ENCODE assay signal across 13 cellular contexts in the genomic region with DNA sequence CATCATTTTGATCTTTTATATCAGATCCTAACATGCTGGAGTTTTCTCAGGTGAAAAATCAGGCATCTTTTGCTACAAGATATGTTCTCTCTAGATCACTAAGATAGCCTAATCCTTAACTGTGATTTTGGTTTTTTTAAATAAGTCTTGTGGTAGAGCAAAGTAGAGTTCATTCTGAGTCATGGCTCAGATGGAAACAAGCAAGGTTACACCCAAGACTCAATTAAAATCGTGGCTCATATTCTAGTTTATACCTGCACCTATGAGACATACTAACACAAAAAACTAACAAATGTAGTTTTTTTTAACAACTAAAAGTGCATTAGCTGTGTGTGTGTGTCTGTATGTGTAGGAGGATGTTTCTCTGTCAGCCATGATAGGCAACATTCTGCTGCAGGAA.
"Had no signal": no experiment of that assay in that cellular context is flagged by ENCODE, and none has a peak within 500 bp of the region (broad histone marks: within the 10 kb centered on the region; RNA-seq: fewer than 3 reads in every experiment).

No MANE protein-coding gene starts in this region.

- H3K36me3 Mint-ChIP-seq: activated CD4-positive, alpha-beta memory T cell treated with anti-CD3 and anti-CD28 coated beads for 36 hours; activated naive CD4-positive, alpha-beta T cell treated with anti-CD3 and anti-CD28 coated beads, Interleukin-2, amount 50 U/mL, for 72 hours; naive thymus-derived CD4-positive, alpha-beta T cell had no signal

- H3K36me3 ChIP-seq: cardiac muscle cell, neutrophil, uterus had no signal

- H3K27ac ChIP-seq: cardiac muscle cell, neutrophil, uterus had no signal

- DNase-seq: activated CD4-positive, alpha-beta memory T cell treated with anti-CD3 and anti-CD28 coated beads for 36 hours; activated CD4-positive, alpha-beta T cell treated with anti-CD3 and anti-CD28 coated beads for 1 hour; activated effector memory CD4-positive, alpha-beta T cell treated with anti-CD3 and anti-CD28 coated beads, Interleukin-2, amount 50 U/mL, for 16 hours; activated T-cell treated with anti-CD3 and anti-CD28 coated beads, Interleukin-2, amount 50 U/mL, for 4 hours; left cardiac atrium; naive thymus-derived CD4-positive, alpha-beta T cell; right cardiac atrium; small intestine; uterus had no signal

- H3K4me3 Mint-ChIP-seq: activated CD4-positive, alpha-beta memory T cell treated with anti-CD3 and anti-CD28 coated beads for 36 hours; activated T-cell treated with anti-CD3 and anti-CD28 coated beads, Interleukin-2, amount 50 U/mL, for 4 hours; naive thymus-derived CD4-positive, alpha-beta T cell had no signal

- H3K4me1 ChIP-seq: uterus had no signal

- H3K27me3 Mint-ChIP-seq: activated CD4-positive, alpha-beta memory T cell treated with anti-CD3 and anti-CD28 coated beads for 36 hours; naive thymus-derived CD4-positive, alpha-beta T cell had no signal

- ATAC-seq: activated naive CD4-positive, alpha-beta T cell treated with anti-CD3 and anti-CD28 coated beads, Interleukin-2, amount 50 U/mL, for 72 hours; activated T-cell treated with anti-CD3 and anti-CD28 coated beads, Interleukin-2, amount 50 U/mL, for 4 hours; left cardiac atrium; naive thymus-derived CD4-positive, alpha-beta T cell; right cardiac atrium had no signal

- H3K27me3 ChIP-seq: cardiac muscle cell, neutrophil, uterus had no signal

- H3K4me3 ChIP-seq: cardiac muscle cell, lung, uterus had no signal

- H3K4me1 Mint-ChIP-seq: naive thymus-derived CD4-positive, alpha-beta T cell had no signal

- H3K27ac Mint-ChIP-seq: activated CD4-positive, alpha-beta memory T cell treated with anti-CD3 and anti-CD28 coated beads for 36 hours; activated naive CD4-positive, alpha-beta T cell treated with anti-CD3 and anti-CD28 coated beads, Interleukin-2, amount 50 U/mL, for 72 hours; naive thymus-derived CD4-positive, alpha-beta T cell had no signal

- H3K9me3 ChIP-seq: neutrophil, uterus had no signal
